24 cellular contexts compared by ENCODE assay signal in genomic region chr12:127146991-127147718, GRCh38.
A peak's percentile ranks its signal among the peaks of the same experiment; 100 is the strongest.
DNase-seq lines count a peak whose midpoint lies in the region; ATAC-seq, FAIRE-seq and TF ChIP-seq lines count a peak whose summit lies in the region.
"Had no signal": no experiment of that assay in that cellular context is flagged by ENCODE, and none has a peak within 500 bp of the region (broad histone marks: within the 10 kb centered on the region; RNA-seq: fewer than 3 reads in every experiment).

No MANE protein-coding gene starts in this region.

- no peak for TF ChIP-seq RAD21 in K562 (CRISPR knock-in tag; conservative IDR thresholded peaks at IDR 0.05 in 1 of 2, IDR thresholded peaks at IDR 0.05 in 1 of 2)

- no peak overlapping the region for H3K56ac ChIP-seq in H9 (ENCODE audit: insufficient read length, low read depth, low read length)

- H3K9me3 Mint-ChIP-seq in H9 = peaks cover 10 to 12% of the 10 kb centered on the region in 2 experiments; a peak in 4 of 5 replicates

- no peak overlapping the region for H2BK15ac ChIP-seq in H9 (ENCODE audit: low read depth, low read length)

- peaks cover 0 to 4% (median 3%) of the 10 kb centered on the region in 3 experiments; a peak in 4 of 7 replicates for H3K36me3 Mint-ChIP-seq in H9 (ENCODE audit: insufficient read depth in 1 of 3, low read depth in 3 of 3)
- H3K36me3 Mint-ChIP-seq: CD4-positive, alpha-beta memory T cell had no signal

- intact Hi-C loops in K562 (cut with micrococcal nuclease) = loop anchor here (5.0 kb wide), 1 partner anchor 145 kb away; no protein-coding TSS in a partner anchor
- intact Hi-C loops in lower lobe of right lung (cut with DNase I) = no loop called here
- intact Hi-C loops in head of caudate nucleus (cut with DNase I) = no loop called here
- intact Hi-C loops in gastrocnemius medialis (cut with DNase I; ENCODE audit: low total_unique reads) = no loop called here

- H2AFZ ChIP-seq in H9 (ENCODE audit: low read length) (no peak overlapping the region), K562 (ENCODE audit: low read depth, low read length) (no peak overlapping the region)
- H2AFZ ChIP-seq: PC-9 had no signal

- no peaks in the 10 kb centered on the region for H3K79me2 ChIP-seq in H9 (ENCODE audit: insufficient read depth, low read length)
- H3K79me2 ChIP-seq in K562 (ENCODE audit: control insufficient read depth, insufficient read depth, low read length) = peaks cover 82% of the 10 kb centered on the region

- DNase-seq in GM12865 (ENCODE audit: low read depth) (peak; percentile 30), H9 (no peak), K562 (ENCODE audit: extremely low read depth in 1 of 4, low spot score in 3 of 4) (no peak), lower lobe of right lung (no peak), head of caudate nucleus (no peak), GF-D8 (lab: John Stamatoyannopoulos, UW) (no peak), gastrocnemius medialis (no peak), G401 (ENCODE audit: low spot score) (no peak)
- DNase-seq: ACHN; CD4-positive, alpha-beta memory T cell; DND-41; MM.1S; NCI-H1092 treated with DMSO at 0.1 percent for 48 hours; NCI-H1436 treated with DMSO at 0.1 percent for 48 hours; NCI-H2029; NCI-H2227 treated with DMSO at 0.1 percent for 48 hours; NCI-H510A; NCI-H748 treated with DMSO at 0.1 percent for 48 hours; PC-9; SHP77 treated with DMSO at 0.1 percent for 48 hours; SW 1271 had no signal

- no peak overlapping the region for H3K14ac ChIP-seq in H9 (ENCODE audit: insufficient read depth, low read length)

- no peaks in the 10 kb centered on the region for H4K20me1 ChIP-seq in H9 (ENCODE audit: control insufficient read depth, insufficient read depth, insufficient read length)
- H4K20me1 ChIP-seq in K562 (replicated peaks; ENCODE audit: control insufficient read depth, insufficient read depth, low read length) = no peaks in the 10 kb centered on the region
- H4K20me1 ChIP-seq: BLaER1 had no signal

- H3K18ac ChIP-seq in H9 (ENCODE audit: insufficient read length, low read depth, low read length) = no peak overlapping the region

- POLR2A ChIA-PET in K562 (lab: Yijun Ruan, JAX) = interaction anchor here (0.7 to 1.1 kb wide), 2 partner anchors 86 to 105 kb away, joined by 3 to 4 read pairs; no protein-coding TSS in a partner anchor

- H3K27me3 ChIP-seq in H9 (ENCODE audit: insufficient read depth, low read length) = no peaks in the 10 kb centered on the region
- no peaks in the 10 kb centered on the region for H3K27me3 ChIP-seq in K562 (ENCODE audit: control insufficient read depth in 2 of 2, insufficient read depth in 2 of 2, low read length in 2 of 2)
- no peaks in the 10 kb centered on the region for H3K27me3 ChIP-seq in lower lobe of right lung (ENCODE audit: low read depth)
- H3K27me3 ChIP-seq in gastrocnemius medialis = no peaks in the 10 kb centered on the region
- H3K27me3 ChIP-seq: BLaER1 had no signal

- no peaks in the 10 kb centered on the region for H3K23me2 ChIP-seq in H9 (ENCODE audit: insufficient read length, low read depth, low read length, poor library complexity, severe bottlenecking)

- no peak overlapping the region; a peak in 1 of 5 replicates for H3K4me3 Mint-ChIP-seq in H9

- no peaks in the 10 kb centered on the region for H3K79me1 ChIP-seq in H9 (ENCODE audit: insufficient read depth, low read depth, low read length, poor library complexity, severe bottlenecking)

- no peak overlapping the region for H3K4me2 ChIP-seq in H9 (ENCODE audit: insufficient read depth, insufficient read length, low read length)
- H3K4me2 ChIP-seq in K562 (ENCODE audit: insufficient read depth, low read length) = peak overlapping the region; percentile 90
- H3K4me2 ChIP-seq: BLaER1, PC-9 had no signal

- H2AK5ac ChIP-seq in H9 (ENCODE audit: insufficient read length, low read length) = no peak overlapping the region

- H2BK12ac ChIP-seq in H9 (ENCODE audit: insufficient read length, low read depth, low read length) = no peak overlapping the region

- H3K4ac ChIP-seq in H9 (ENCODE audit: low read depth, low read length) = no peak overlapping the region

- no peak for TF ChIP-seq CTCF in GM12865 (IDR thresholded peaks at IDR 0.05; ENCODE audit: insufficient read depth, low read depth, low read length, missing control alignments)
- no peak for TF ChIP-seq CTCF in H9 (conservative IDR thresholded peaks at IDR 0.05)
- no peak for TF ChIP-seq CTCF in K562 (IDR thresholded peaks at IDR 0.05 in 2 of 3, conservative IDR thresholded peaks at IDR 0.05 in 1 of 3; ENCODE audit: insufficient read depth in 2 of 3, low read depth in 1 of 3, low read length in 3 of 3)
- TF ChIP-seq CTCF in lower lobe of right lung (IDR thresholded peaks at IDR 0.05) = no peak
- no peak for TF ChIP-seq CTCF in gastrocnemius medialis (IDR thresholded peaks at IDR 0.05 in 4 of 5, conservative IDR thresholded peaks at IDR 0.05 in 1 of 5)

- H2BK20ac ChIP-seq in H9 (ENCODE audit: low read depth, low read length, poor library complexity, severe bottlenecking) = peak overlapping the region; percentile 91

- no peaks in the 10 kb centered on the region; the same call in 1 of the 2 replicates for H3K27me3 Mint-ChIP-seq in H9 (ENCODE audit: low read depth)

- H3K27ac ChIP-seq in H9 (ENCODE audit: insufficient read length, low read depth, low read length) (peak overlapping the region; percentile 35), K562 (ENCODE audit: extremely low read depth, low read depth, low read length) (peak overlapping the region; percentile 95), lower lobe of right lung (peak overlapping the region; percentile 65), gastrocnemius medialis (no peak overlapping the region)
- H3K27ac ChIP-seq: BLaER1, PC-9, SK-N-MC had no signal

- H2BK5ac ChIP-seq in H9 (ENCODE audit: insufficient read length, low read length) = no peak overlapping the region

- no peak overlapping the region for H4K5ac ChIP-seq in H9 (ENCODE audit: insufficient read length, low read depth, low read length)

- H3K4me3 ChIP-seq in GM12865 (ENCODE audit: low read depth, low read length) (no peak overlapping the region), K562 (peak overlapping the region; percentile 73), lower lobe of right lung (no peak overlapping the region), gastrocnemius medialis (no peak overlapping the region)
- H3K4me3 ChIP-seq: BLaER1, HAP-1, PC-9 had no signal

- no peak overlapping the region for H4K8ac ChIP-seq in H9 (replicated peaks; ENCODE audit: insufficient read length, low read depth, low read length)

- H3K9ac ChIP-seq in H9 (ENCODE audit: extremely low read depth, insufficient read length, low read length) (no peak overlapping the region), K562 (ENCODE audit: insufficient read depth in 1 of 2, low read depth in 2 of 2, low read length in 2 of 2) (peak overlapping the region; percentile 91 to 98; a peak in 3 of 4 replicates)
- H3K9ac ChIP-seq: BLaER1 had no signal

- peaks cover 60 to 61% of the 10 kb centered on the region in 2 experiments for H3K4me1 Mint-ChIP-seq in H9

- no peak overlapping the region for H4K91ac ChIP-seq in H9 (ENCODE audit: insufficient read length, low read depth, low read length)

- H3K27ac Mint-ChIP-seq in H9 = peak overlapping the region; percentile 86 to 96 (median 96); a peak in 6 of 7 replicates

- TF ChIP-seq EP300 in K562 (IDR thresholded peaks at IDR 0.05; ENCODE audit: low read length) = no peak

- H3K36me3 ChIP-seq in K562 (ENCODE audit: control insufficient read depth, insufficient read depth, low read length) = peaks cover 65% of the 10 kb centered on the region
- no peaks in the 10 kb centered on the region for H3K36me3 ChIP-seq in lower lobe of right lung
- no peaks in the 10 kb centered on the region for H3K36me3 ChIP-seq in gastrocnemius medialis
- H3K36me3 ChIP-seq: BLaER1, HAP-1 had no signal

- CTCF ChIA-PET in K562 (lab: Yijun Ruan, JAX; ENCODE audit: low intra/inter-chr PET ratio) = interaction anchor here (1.1 kb wide), 1 partner anchor 39 kb away, joined by 5 read pairs; no protein-coding TSS in a partner anchor

- no peak overlapping the region for H3K23ac ChIP-seq in H9 (ENCODE audit: insufficient read length, low read depth, low read length)

- in situ Hi-C loops in K562 (cut with MboI) = no loop called here
- in situ Hi-C loops in gastrocnemius medialis (cut with MboI; ENCODE audit: low sequenced_read_pairs in 4 of 4) = no loop called here
- in situ Hi-C loops in G401 (cut with HindIII; ENCODE audit: low sequenced_read_pairs) = no loop called here

- H3K9me1 ChIP-seq in K562 (ENCODE audit: control insufficient read depth, insufficient read depth, low read length) = no peaks in the 10 kb centered on the region

- WGBS in H9 (ENCODE audit: extremely low coverage, insufficient read length, low lambda C conversion rate) = no CpG with 5 or more reads among the region's 4 CpGs
- WGBS in K562 (ENCODE audit: insufficient coverage, low coverage, missing lambda C conversion rate) = 24% methylated on average over 4 of the region's 4 CpGs

- BruUV-seq in K562 (replicated peaks; lab: Mats Ljungman, UMichigan) = no TSS peak

- H3K4me1 ChIP-seq in H9 (ENCODE audit: insufficient read depth, low read length) (peaks cover 9% of the 10 kb centered on the region; the same call in 1 of the 2 replicates), K562 (replicated peaks in 1 of 2; ENCODE audit: control insufficient read depth in 2 of 2, insufficient read depth in 2 of 2, low read length in 2 of 2) (peaks cover 10 to 18% of the 10 kb centered on the region in 2 experiments; a peak in 4 of 5 replicates), lower lobe of right lung (peaks cover 7% of the 10 kb centered on the region), gastrocnemius medialis (no peaks in the 10 kb centered on the region)
- H3K4me1 ChIP-seq: BLaER1, HAP-1 had no signal

- H3K9me3 ChIP-seq in H9 (ENCODE audit: control insufficient read depth, low read depth, low read length) (no peaks in the 10 kb centered on the region), K562 (replicated peaks; ENCODE audit: control insufficient read depth, insufficient read depth, low read depth, low read length) (0 out of 2 replicates have a peak, but pooled peaks cover 4% of the 10 kb centered on the region), lower lobe of right lung (no peaks in the 10 kb centered on the region), gastrocnemius medialis (no peaks in the 10 kb centered on the region)
- H3K9me3 ChIP-seq: HAP-1 had no signal

- FAIRE-seq in K562 (lab: Jason Lieb, UNC) = no peak

- TF ChIP-seq POLR2A in K562 (conservative IDR thresholded peaks at IDR 0.05) (peak; percentile 32; the same call in 1 of the 2 replicates), gastrocnemius medialis (IDR thresholded peaks at IDR 0.05) (no peak)

- H3T11ph ChIP-seq in H9 (ENCODE audit: low read length) = no peak overlapping the region

- no peak overlapping the region for H2BK120ac ChIP-seq in H9 (ENCODE audit: low read depth, low read length, poor library complexity, severe bottlenecking)

- ATAC-seq in K562 (peak; percentile 12), lower lobe of right lung (no peak), gastrocnemius medialis (no peak)

TF ChIP-seq in K562, 482 proteins besides CTCF, POLR2A, EP300 and RAD21 (continues in another document):
- TF ChIP-seq RCOR1 (IDR thresholded peaks at IDR 0.05; ENCODE audit: borderline replicate concordance in 1 of 2, low read depth in 2 of 2, low read length in 2 of 2) (0 out of 4 replicates have a peak, but pooled peaks of 1 of the 2 experiments have one; percentile 53), MTA3 (IDR thresholded peaks at IDR 0.05; ENCODE audit: borderline replicate concordance) (no peak), SAP30 (IDR thresholded peaks at IDR 0.05; ENCODE audit: borderline replicate concordance, insufficient read depth, low read depth, low read length, poor library complexity, severe bottlenecking) (no peak)

Comparison
In these comparisons a context has a peak if more than half of its experiments do, and no peak if none do; other contexts are left out.
1. H3K27ac ChIP-seq: peak in H9 (single experiment), K562 (single experiment) and lower lobe of right lung (single experiment); none in gastrocnemius medialis (0 of 4).